ENCODE assay signal across 8 cellular contexts in genomic region chrX:154712781-154713391, GRCh38. TPM values are rescaled to one million over a fixed set of nuclear protein-coding genes. Genes with fewer than 3 reads are reported as not detected.
DNase-seq lines count a peak whose midpoint lies in the region; ATAC-seq, FAIRE-seq and TF ChIP-seq lines count a peak whose summit lies in the region.

No MANE protein-coding gene starts in this region.

- TF ChIP-seq CTCF in bronchial epithelial cell (IDR thresholded peaks at IDR 0.05; ENCODE audit: insufficient read depth, low read length, severe bottlenecking): no peak
- no peak for TF ChIP-seq CTCF in gastrocnemius medialis (IDR thresholded peaks at IDR 0.05 in 4 of 5, conservative IDR thresholded peaks at IDR 0.05 in 1 of 5)

- H3K4me3 ChIP-seq in bronchial epithelial cell (ENCODE audit: low read depth, low read length) (no peak overlapping the region), gastrocnemius medialis (no peak overlapping the region)

- H3K36me3 ChIP-seq in bronchial epithelial cell (ENCODE audit: control insufficient read depth, insufficient read depth, low read length): no peaks in the 10 kb centered on the region
- H3K36me3 ChIP-seq in gastrocnemius medialis: no peaks in the 10 kb centered on the region

- no peak for TF ChIP-seq POLR2A in GM12891 (IDR thresholded peaks at IDR 0.05; ENCODE audit: low read depth, low read length)
- TF ChIP-seq POLR2A in gastrocnemius medialis (IDR thresholded peaks at IDR 0.05): no peak

- H3K27ac ChIP-seq in gastrocnemius medialis: no peak overlapping the region

- FAIRE-seq in GM12891 (lab: Jason Lieb, UNC) (peak; percentile 100), bronchial epithelial cell (lab: Jason Lieb, UNC) (no peak)

- ATAC-seq in GM21423 (IDR thresholded peaks at IDR 0.05; ENCODE audit: unreplicated experiment) (peak; percentile 83), HG03565 (IDR thresholded peaks at IDR 0.05; ENCODE audit: unreplicated experiment) (peak; percentile 89), gastrocnemius medialis (no peak), HG02970 (IDR thresholded peaks at IDR 0.05; ENCODE audit: low FRiP score, unreplicated experiment) (no peak)

- H3K9me3 ChIP-seq in gastrocnemius medialis: no peaks in the 10 kb centered on the region

- in situ Hi-C loops in gastrocnemius medialis (cut with MboI; ENCODE audit: low sequenced_read_pairs in 4 of 4): no loop called here

- intact Hi-C loops in gastrocnemius medialis (cut with DNase I; ENCODE audit: low total_unique reads): no loop called here

- no peaks in the 10 kb centered on the region for H3K4me1 ChIP-seq in gastrocnemius medialis

- H3K27me3 ChIP-seq in bronchial epithelial cell (ENCODE audit: control insufficient read depth, insufficient read depth, low read length) (no peaks in the 10 kb centered on the region), gastrocnemius medialis (no peaks in the 10 kb centered on the region)

- DNase-seq in GM12891 (ENCODE audit: insufficient read length, low spot score): peak; percentile 18
- DNase-seq in bronchial epithelial cell (ENCODE audit: low read depth): peak; percentile 73
- no peak for DNase-seq in gastrocnemius medialis
- no peak for DNase-seq in AG08396 (ENCODE audit: low spot score)
- no peak for DNase-seq in HT-29 (ENCODE audit: low spot score)

TF ChIP-seq in GM12891, 5 proteins besides CTCF, POLR2A, EP300 and RAD21:
- no peak for TF ChIP-seq SPI1 (IDR thresholded peaks at IDR 0.05; ENCODE audit: low read depth, low read length)
- no peak for TF ChIP-seq POLR2AphosphoS5 (IDR thresholded peaks at IDR 0.05; ENCODE audit: low read depth, low read length)
- TF ChIP-seq POU2F2 (IDR thresholded peaks at IDR 0.05; ENCODE audit: low read depth, low read length): no peak
- no peak for TF ChIP-seq PAX5 (IDR thresholded peaks at IDR 0.05; ENCODE audit: insufficient read depth, low read length, severe bottlenecking)
- no peak for TF ChIP-seq TAF1 (IDR thresholded peaks at IDR 0.05; ENCODE audit: low read depth, low read length)

RNA-seq across cellular contexts. Expression of gene GAB3, which starts 38.0 kb away (rescaled TPM):
- 0.71 TPM for polyA plus RNA-seq in GM12891 (2012; ENCODE audit: low read depth, missing spikeins)
- under 0.01 and 0.13 TPM in 2 replicates for total RNA-seq in bronchial epithelial cell
- 1 to 10 TPM in 3 of 4 donors, under 1 TPM in 1; 0.92 to 2.2 (median 1.1) TPM for total RNA-seq in gastrocnemius medialis
- total RNA-seq in HT-29 (2014; rRNA removed; shearing (Covaris generic)): 0.08 TPM in 1 of 2 replicates, not detected in the other

RNA-seq across cellular contexts. Expression of gene DKC1, which starts 49.8 kb away (rescaled TPM):
- polyA plus RNA-seq in GM12891 (2012; ENCODE audit: low read depth, missing spikeins): 62.9 TPM
- total RNA-seq in bronchial epithelial cell (62.1 and 91.1 TPM in 2 replicates), gastrocnemius medialis (10 to 100 TPM; 17.8 to 34.1 (median 21.7) TPM)
- total RNA-seq in HT-29 (2014; rRNA removed; shearing (Covaris generic)): 101 and 103 TPM in 2 replicates

RNA-seq across cellular contexts. Expression of gene CTAG2, which starts 59.5 kb away (rescaled TPM):
- polyA plus RNA-seq in GM12891 (2012; ENCODE audit: low read depth, missing spikeins): not detected
- total RNA-seq in bronchial epithelial cell: not detected in 2 replicates
- total RNA-seq in gastrocnemius medialis: not detected
- not detected in 2 replicates for total RNA-seq in HT-29 (2014; rRNA removed; shearing (Covaris generic))

Comparison
In these comparisons a context has a peak if more than half of its experiments do, and no peak if none do; other contexts are left out.
1. DNase-seq: peak in GM12891 (single experiment) and bronchial epithelial cell (single experiment); none in gastrocnemius medialis (0 of 2), AG08396 (single experiment) and HT-29 (single experiment).
2. ATAC-seq: peak in GM21423 (single experiment) and HG03565 (single experiment); none in gastrocnemius medialis (0 of 2) and HG02970 (single experiment).